20 cellular contexts compared by ENCODE assay signal in the genomic region with DNA sequence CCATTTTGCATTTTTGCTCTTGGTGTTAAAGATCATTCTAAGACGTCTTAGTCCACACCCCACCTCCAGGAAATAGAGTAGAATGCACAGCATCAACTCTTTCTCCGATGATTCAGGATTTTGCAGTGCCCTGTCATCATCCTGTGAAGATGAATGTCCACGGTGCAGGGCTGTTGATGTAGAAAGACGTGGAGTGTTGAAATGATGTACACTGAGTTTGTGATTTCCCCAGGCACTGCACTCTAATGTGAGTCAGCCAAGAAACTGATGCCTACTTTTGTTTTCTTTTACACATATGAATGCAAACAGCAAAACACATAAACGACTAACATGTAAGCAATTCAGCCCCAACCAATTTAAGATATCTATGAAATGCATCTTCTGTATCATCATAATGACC. TPM values are rescaled to one million over a fixed set of nuclear protein-coding genes. Genes with fewer than 3 reads are reported as not detected.
DNase-seq lines count a peak whose midpoint lies in the region; FAIRE-seq and TF ChIP-seq lines count a peak whose summit lies in the region.
"Had no signal": no experiment of that assay in that cellular context is flagged by ENCODE, and none has a peak within 500 bp of the region (broad histone marks: within the 10 kb centered on the region; RNA-seq: fewer than 3 reads in every experiment).

No MANE protein-coding gene starts in this region.

- DNase-seq in AG04449 (ENCODE audit: low read depth, low spot score) (peak; percentile 24), HFFc6 (peak; percentile 37), mammary epithelial cell (peak; percentile 54), hepatocyte (ENCODE audit: low spot score) (peak; percentile 39), putamen (ENCODE audit: low spot score) (no peak), DMS153 treated with DMSO at 0.1 percent for 48 hours (lab: John Stamatoyannopoulos, UW; ENCODE audit: unreplicated experiment) (no peak), NCI-H2227 treated with DMSO at 0.1 percent for 48 hours (lab: John Stamatoyannopoulos, UW) (no peak), kidney (no peak)
- DNase-seq: activated CD4-positive, alpha-beta T cell treated with anti-CD3 and anti-CD28 coated beads for 48 hours; activated effector memory CD4-positive, alpha-beta T cell treated with Interleukin-2 at 50 U/mL for 16 hours; amniotic stem cell; COR-L47; effector CD8-positive, alpha-beta T cell; left ventricle myocardium superior; RPMI8226; sigmoid colon; stomach had no signal

- H3K27ac ChIP-seq in mammary epithelial cell (ENCODE audit: insufficient read depth, low read depth, low read length) (no peak overlapping the region), hepatocyte (no peak overlapping the region), kidney (ENCODE audit: low read depth in 2 of 2, low read length in 2 of 2) (no peak overlapping the region)
- H3K27ac ChIP-seq: KMS-11, sigmoid colon, stomach had no signal

- H3K4me2 ChIP-seq in mammary epithelial cell (ENCODE audit: insufficient read depth, low read depth, low read length) (no peak overlapping the region), hepatocyte (no peak overlapping the region)
- H3K4me2 ChIP-seq: KMS-11 had no signal

- H4K20me1 ChIP-seq in mammary epithelial cell (ENCODE audit: insufficient read depth, low read length) (no peaks in the 10 kb centered on the region), hepatocyte (ENCODE audit: insufficient read depth, poor library complexity, severe bottlenecking) (no peaks in the 10 kb centered on the region)

- H3K9ac ChIP-seq in mammary epithelial cell (ENCODE audit: insufficient read depth, low read length): no peak overlapping the region
- H3K9ac ChIP-seq in kidney (ENCODE audit: low read length in 2 of 2): no peak overlapping the region
- H3K9ac ChIP-seq: KMS-11 had no signal

- peaks cover 17% of the 10 kb centered on the region for H3K27me3 Mint-ChIP-seq in HFFc6 (ENCODE audit: insufficient read depth)

- no peak overlapping the region for H2AFZ ChIP-seq in mammary epithelial cell (ENCODE audit: low read depth, low read length)
- no peak overlapping the region for H2AFZ ChIP-seq in hepatocyte

- BruUV-seq in mammary epithelial cell (replicated peaks; lab: Mats Ljungman, UMichigan): no TSS peak

- dilution Hi-C loops in mammary epithelial cell (cut with HindIII; ENCODE audit: low sequenced_read_pairs): no loop called here

- H3K36me3 ChIP-seq in mammary epithelial cell (ENCODE audit: insufficient read depth, low read length) (no peaks in the 10 kb centered on the region), hepatocyte (replicated peaks; ENCODE audit: insufficient read depth, low read depth) (no peaks in the 10 kb centered on the region), kidney (ENCODE audit: control insufficient read depth in 1 of 2, insufficient read depth in 2 of 2, low read length in 2 of 2) (no peaks in the 10 kb centered on the region)
- H3K36me3 ChIP-seq: stomach had no signal

- no peak overlapping the region for H3K27ac Mint-ChIP-seq in HFFc6

- H3K27me3 ChIP-seq in mammary epithelial cell (ENCODE audit: insufficient read depth, low read length) (peaks cover 7% of the 10 kb centered on the region), hepatocyte (no peaks in the 10 kb centered on the region)
- H3K27me3 ChIP-seq: sigmoid colon, stomach had no signal

- H3K9me2 ChIP-seq in hepatocyte (replicated peaks; ENCODE audit: insufficient read depth): no peaks in the 10 kb centered on the region

- CTCF ChIA-PET in AG04449 (lab: Yijun Ruan, JAX): interaction anchor here (1.4 kb wide), 1 partner anchor 49 kb away, joined by 3 read pairs; no protein-coding TSS in a partner anchor
- CTCF ChIA-PET in mammary epithelial cell (lab: Charles Lee; ENCODE audit: low non-redundant PET): interaction anchor here (0.6 kb wide), 1 partner anchor 474 kb away, joined by 8 read pairs; no protein-coding TSS in a partner anchor

- in situ Hi-C loops in mammary epithelial cell (cut with MboI; ENCODE audit: low sequenced_read_pairs in 2 of 2): no loop called here

- H3K4me3 Mint-ChIP-seq in HFFc6: no peak overlapping the region

- WGBS in mammary epithelial cell (ENCODE audit: low coverage, missing lambda C conversion rate): 44% methylated on average over 5 of the region's 5 CpGs
- WGBS in hepatocyte (ENCODE audit: low lambda C conversion rate, missing lambda C conversion rate): 63% methylated on average over 5 of the region's 5 CpGs

- intact Hi-C loops in mammary epithelial cell (cut with micrococcal nuclease): no loop called here
- intact Hi-C loops in kidney (cut with DNase I): no loop called here

- FAIRE-seq in kidney (lab: Jason Lieb, UNC): no peak
- FAIRE-seq: frontal cortex had no signal

- H3K9me3 Mint-ChIP-seq in HFFc6: no peaks in the 10 kb centered on the region

- no peaks in the 10 kb centered on the region for H3K36me3 Mint-ChIP-seq in HFFc6 (ENCODE audit: low read depth)

- H3K79me2 ChIP-seq in mammary epithelial cell (ENCODE audit: insufficient read depth, low read length) (no peaks in the 10 kb centered on the region), hepatocyte (no peaks in the 10 kb centered on the region)

- H3K4me3 ChIP-seq in AG04449 (ENCODE audit: low read depth, low read length) (no peak overlapping the region), mammary epithelial cell (replicated peaks in 1 of 3; ENCODE audit: insufficient read depth in 1 of 3, low read depth in 2 of 3, low read length in 3 of 3) (no peak overlapping the region), hepatocyte (no peak overlapping the region), kidney (ENCODE audit: low read length in 2 of 2) (no peak overlapping the region)
- H3K4me3 ChIP-seq: sigmoid colon, stomach had no signal

- POLR2A ChIA-PET in AG04449 (lab: Yijun Ruan, JAX): no interaction called here

- no peak for TF ChIP-seq CTCF in AG04449 (IDR thresholded peaks at IDR 0.05; ENCODE audit: insufficient read depth, low read length, missing control alignments)
- TF ChIP-seq CTCF in HFFc6 (IDR thresholded peaks at IDR 0.05): no peak
- TF ChIP-seq CTCF in mammary epithelial cell (conservative IDR thresholded peaks at IDR 0.05 in 1 of 2, IDR thresholded peaks at IDR 0.05 in 1 of 2; ENCODE audit: extremely low read depth in 1 of 2, insufficient read depth in 1 of 2, low read depth in 1 of 2, low read length in 2 of 2): no peak
- TF ChIP-seq CTCF in hepatocyte (IDR thresholded peaks at IDR 0.05; ENCODE audit: poor library complexity): no peak
- TF ChIP-seq CTCF in kidney (IDR thresholded peaks at IDR 0.05; ENCODE audit: borderline replicate concordance, extremely low read depth, insufficient read depth): no peak

- H3K9me3 ChIP-seq in mammary epithelial cell (replicated peaks; ENCODE audit: insufficient read depth, low read length) (no peaks in the 10 kb centered on the region), hepatocyte (ENCODE audit: low read depth) (no peaks in the 10 kb centered on the region), kidney (ENCODE audit: control insufficient read depth in 1 of 2, low read length in 2 of 2) (no peaks in the 10 kb centered on the region)
- H3K9me3 ChIP-seq: sigmoid colon, stomach had no signal

- no peaks in the 10 kb centered on the region for H3K4me1 ChIP-seq in mammary epithelial cell (ENCODE audit: insufficient read depth, low read length)
- H3K4me1 ChIP-seq in hepatocyte (ENCODE audit: insufficient read depth): no peaks in the 10 kb centered on the region
- no peaks in the 10 kb centered on the region for H3K4me1 ChIP-seq in kidney (ENCODE audit: control insufficient read depth in 1 of 2, insufficient read depth in 1 of 2, low read depth in 1 of 2, low read length in 2 of 2)

- 0 out of 2 replicates have a peak, but pooled peaks cover 5% of the 10 kb centered on the region for H3K4me1 Mint-ChIP-seq in HFFc6 (ENCODE audit: low read depth)

RNA-seq across cellular contexts. Expression of gene LGI2, which starts 10.5 kb away (rescaled TPM):
- total RNA-seq in HFFc6 (2021; fragmentation: NEBNext Ultra II Directional; extraction: Animal tissue kit (Norgen Biotek cat#: 25700)): not detected
- not detected for total RNA-seq in mammary epithelial cell
- polyA plus RNA-seq in mammary epithelial cell: not detected
- polyA minus RNA-seq in mammary epithelial cell: not detected
- 0.60 and 3.6 TPM in 2 replicates for total RNA-seq in hepatocyte
- polyA plus RNA-seq in hepatocyte: 0.89 and 1.7 TPM in 2 replicates
- 7.5 TPM for total RNA-seq in kidney
- polyA plus RNA-seq in kidney (ENCODE audit: insufficient read depth, low read depth, low replicate concordance): 4.8 TPM
- total RNA-seq: G401 had no signal

Comparison
In these comparisons a context has a peak if more than half of its experiments do, and no peak if none do; other contexts are left out.
1. DNase-seq: peak in AG04449 (single experiment), HFFc6 (single experiment), mammary epithelial cell (single experiment) and hepatocyte (single experiment); none in putamen (single experiment), DMS153 treated with DMSO at 0.1 percent for 48 hours (single experiment), NCI-H2227 treated with DMSO at 0.1 percent for 48 hours (single experiment) and kidney (single experiment).